16 cellular contexts compared by ENCODE assay signal in the genomic region with DNA sequence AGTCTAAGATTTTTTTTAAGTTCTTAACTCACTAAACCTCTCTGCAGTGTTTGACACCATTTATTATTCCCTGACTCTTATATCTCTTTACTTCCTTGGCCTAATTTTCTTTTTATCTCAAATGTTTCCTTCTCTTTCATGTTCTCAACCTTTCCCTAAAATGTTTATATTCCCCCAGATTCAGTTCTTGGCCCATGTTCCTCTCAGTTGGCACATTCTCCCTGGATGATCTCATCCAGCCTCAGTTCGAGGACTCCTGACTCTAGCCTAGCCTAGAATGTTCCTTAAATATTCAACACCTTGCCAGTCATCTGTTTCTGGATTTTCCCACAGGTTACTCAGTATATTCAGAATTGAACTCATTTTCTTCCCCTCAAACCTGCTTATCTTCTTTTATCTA.
"Had no signal": no experiment of that assay in that cellular context is flagged by ENCODE, and none has a peak within 500 bp of the region (broad histone marks: within the 10 kb centered on the region; RNA-seq: fewer than 3 reads in every experiment).

No MANE protein-coding gene starts in this region.

- H3K4me3 ChIP-seq: esophagus muscularis mucosa, gastrocnemius medialis, hepatocyte, lower lobe of right lung, pancreas, skin epidermis, thyroid gland, uterus had no signal

- H3K4me1 ChIP-seq: gastrocnemius medialis, lower lobe of right lung, thyroid gland, uterus had no signal

- H3K27ac ChIP-seq: esophagus muscularis mucosa, gastrocnemius medialis, hepatocyte, lower lobe of right lung, pancreas, skin epidermis, thyroid gland, uterus had no signal

- H3K27ac Mint-ChIP-seq: activated CD8-positive, alpha-beta memory T cell treated with anti-CD3 and anti-CD28 coated beads, Interleukin-2, amount 10 ng/mL, durations not matched to agents 7 days and 5 days; activated naive CD4-positive, alpha-beta T cell treated with anti-CD3 and anti-CD28 coated beads, Interleukin-2, amount 50 U/mL, for 72 hours; T-helper 2 cell treated with Interferon-gamma antibody and Interleukin-4, amounts not matched to agents 5 μg/mL and 100 μg/mL, for 36 hours had no signal

- H3K36me3 Mint-ChIP-seq: activated CD8-positive, alpha-beta memory T cell treated with anti-CD3 and anti-CD28 coated beads, Interleukin-2, amount 10 ng/mL, durations not matched to agents 7 days and 5 days; activated naive CD4-positive, alpha-beta T cell treated with anti-CD3 and anti-CD28 coated beads, Interleukin-2, amount 50 U/mL, for 72 hours had no signal

- H2AFZ ChIP-seq: hepatocyte had no signal

- H3K9me3 ChIP-seq: esophagus muscularis mucosa, gastrocnemius medialis, lower lobe of right lung, pancreas, thyroid gland, uterus had no signal

- H3K79me2 ChIP-seq: hepatocyte had no signal

- H3K27me3 ChIP-seq: esophagus muscularis mucosa, gastrocnemius medialis, hepatocyte, pancreas, thyroid gland, uterus had no signal

- DNase-seq: activated CD8-positive, alpha-beta memory T cell treated with anti-CD3 and anti-CD28 coated beads, Interleukin-2, amount 10 ng/mL, durations not matched to agents 7 days and 5 days; activated effector memory CD4-positive, alpha-beta T cell treated with anti-CD3 and anti-CD28 coated beads, Interleukin-2, amount 50 U/mL, for 16 hours; activated T-cell treated with anti-CD3 and anti-CD28 coated beads, Interleukin-2, amount 50 U/mL, for 4 hours; amygdala; gastrocnemius medialis; kidney glomerular epithelial cell; lower lobe of right lung; midbrain; pancreas; thyroid gland; uterus had no signal

- H3K9me3 Mint-ChIP-seq: activated naive CD4-positive, alpha-beta T cell treated with anti-CD3 and anti-CD28 coated beads, Interleukin-2, amount 50 U/mL, for 72 hours; activated T-cell treated with anti-CD3 and anti-CD28 coated beads, Interleukin-2, amount 50 U/mL, for 4 hours; T-helper 2 cell treated with Interferon-gamma antibody and Interleukin-4, amounts not matched to agents 5 μg/mL and 100 μg/mL, for 36 hours had no signal

- H3K36me3 ChIP-seq: esophagus muscularis mucosa, gastrocnemius medialis, lower lobe of right lung, pancreas, thyroid gland, uterus had no signal

- H3K4me3 Mint-ChIP-seq: activated CD8-positive, alpha-beta memory T cell treated with anti-CD3 and anti-CD28 coated beads, Interleukin-2, amount 10 ng/mL, durations not matched to agents 7 days and 5 days; activated T-cell treated with anti-CD3 and anti-CD28 coated beads, Interleukin-2, amount 50 U/mL, for 4 hours; T-helper 2 cell treated with Interferon-gamma antibody and Interleukin-4, amounts not matched to agents 5 μg/mL and 100 μg/mL, for 36 hours had no signal

- H3K4me2 ChIP-seq: hepatocyte had no signal
